1 cellular context compared by ENCODE assay signal in genomic region chr19:10699650-10700335, GRCh38.
TF ChIP-seq lines count a peak whose summit lies in the region.

No MANE protein-coding gene starts in this region.

TF ChIP-seq in HEK293, 187 proteins besides CTCF, POLR2A, EP300 and RAD21 (continued from another document):
- no peak for TF ChIP-seq ZNF596 (tag by site-specific recombination; IDR thresholded peaks at IDR 0.05)
- TF ChIP-seq ZNF623 (tag by site-specific recombination; IDR thresholded peaks at IDR 0.05) = peak; percentile 100
- no peak for TF ChIP-seq ZBTB21 (tag by site-specific recombination; IDR thresholded peaks at IDR 0.05)
